18 cellular contexts compared by ENCODE assay signal in the genomic region with DNA sequence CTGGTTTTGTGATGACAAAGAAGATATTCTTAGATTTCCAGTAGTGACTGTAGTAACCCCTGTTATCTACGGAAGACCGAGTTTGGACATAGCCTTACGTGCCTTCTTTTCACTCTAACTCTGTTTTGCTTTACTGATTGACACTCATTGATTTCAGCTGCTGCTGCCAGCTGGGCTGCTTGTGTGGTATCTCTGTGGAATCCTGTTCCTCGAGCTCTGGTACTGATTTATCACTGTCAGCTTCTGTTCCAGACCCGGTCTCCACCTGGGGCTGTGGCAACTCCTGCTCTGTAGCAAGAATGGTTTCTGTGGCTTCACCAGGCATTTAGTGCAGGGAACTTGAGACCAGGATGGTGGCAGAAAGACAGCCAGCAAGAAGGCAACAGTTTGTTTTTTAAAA. TPM values are rescaled to one million over a fixed set of nuclear protein-coding genes. Genes with fewer than 3 reads are reported as not detected.
"Had no signal": no experiment of that assay in that cellular context is flagged by ENCODE, and none has a peak within 500 bp of the region (broad histone marks: within the 10 kb centered on the region; RNA-seq: fewer than 3 reads in every experiment).

No MANE protein-coding gene starts in this region.

- H3K4me3 Mint-ChIP-seq: activated B cell treated with CpG ODN at 0.5 μM for 24 hours; activated CD4-positive, alpha-beta T cell treated with anti-CD3 and anti-CD28 coated beads, Interleukin-2, amount 10 ng/mL, durations not matched to agents 7 days and 5 days; nephron progenitor cell; stimulated activated naive B cell treated with anti-CD40 and anti-IgM and Interleukin-4, amounts not matched to agents 10 μg/mL and 1 μg/mL and 100 μg/mL, for 72 hours; T-helper 1 cell treated with Interleukin-12 subunit alpha and Interleukin-12 subunit beta and Interleukin-4 antibody, amounts not matched to agents 30 μg/mL and 1 μg/mL, for 36 hours had no signal

- H3K36me3 Mint-ChIP-seq: stimulated activated naive B cell treated with anti-CD40 and anti-IgM and Interleukin-4, amounts not matched to agents 10 μg/mL and 1 μg/mL and 100 μg/mL, for 72 hours had no signal

- H3K27me3 ChIP-seq: right atrium auricular region, upper lobe of right lung had no signal

- H3K27ac ChIP-seq: coronary artery, heart right ventricle, left ventricle myocardium inferior, parathyroid adenoma, right atrium auricular region, upper lobe of right lung had no signal

- H3K4me1 ChIP-seq: left ventricle myocardium inferior, parathyroid adenoma, right atrium auricular region, upper lobe of right lung had no signal

- H3K4me3 ChIP-seq: coronary artery, heart right ventricle, left ventricle myocardium inferior, right atrium auricular region, upper lobe of right lung had no signal

- DNase-seq: activated B cell treated with CpG ODN at 0.5 μM for 24 hours; activated CD4-positive, alpha-beta T cell treated with anti-CD3 and anti-CD28 coated beads, Interleukin-2, amount 10 ng/mL, durations not matched to agents 7 days and 5 days; activated CD8-positive, alpha-beta memory T cell treated with anti-CD3 and anti-CD28 coated beads for 24 hours; activated naive CD4-positive, alpha-beta T cell treated with Interleukin-2 at 50 U/mL for 16 hours; central memory CD4-positive, alpha-beta T cell; effector CD4-positive, alpha-beta T cell; heart right ventricle; left ventricle myocardium inferior; mesenchymal stem cell; nephron progenitor cell; stimulated activated CD4-positive, alpha-beta T cell treated with anti-CD3 and anti-CD28 coated beads, Interleukin-1b, Interleukin-23, amount 100 ng/mL, for 48 hours; stimulated activated naive B cell treated with anti-CD40 and anti-IgM and Interleukin-4, amounts not matched to agents 10 μg/mL and 1 μg/mL and 100 μg/mL, for 72 hours; upper lobe of right lung had no signal

- H3K4me1 Mint-ChIP-seq: nephron progenitor cell had no signal

- H3K9me3 ChIP-seq: heart right ventricle, left ventricle myocardium inferior, right atrium auricular region, upper lobe of right lung had no signal

- H3K9me3 Mint-ChIP-seq: activated B cell treated with CpG ODN at 0.5 μM for 24 hours; activated CD4-positive, alpha-beta T cell treated with anti-CD3 and anti-CD28 coated beads, Interleukin-2, amount 10 ng/mL, durations not matched to agents 7 days and 5 days; nephron progenitor cell; stimulated activated naive B cell treated with anti-CD40 and anti-IgM and Interleukin-4, amounts not matched to agents 10 μg/mL and 1 μg/mL and 100 μg/mL, for 72 hours; T-helper 1 cell treated with Interleukin-12 subunit alpha and Interleukin-12 subunit beta and Interleukin-4 antibody, amounts not matched to agents 30 μg/mL and 1 μg/mL, for 36 hours had no signal

- H3K27ac Mint-ChIP-seq: activated B cell treated with CpG ODN at 0.5 μM for 24 hours; activated CD4-positive, alpha-beta T cell treated with anti-CD3 and anti-CD28 coated beads, Interleukin-2, amount 10 ng/mL, durations not matched to agents 7 days and 5 days; nephron progenitor cell; stimulated activated naive B cell treated with anti-CD40 and anti-IgM and Interleukin-4, amounts not matched to agents 10 μg/mL and 1 μg/mL and 100 μg/mL, for 72 hours had no signal

- ATAC-seq: heart right ventricle; stimulated activated naive B cell treated with anti-CD40 and anti-IgM and Interleukin-4, amounts not matched to agents 10 μg/mL and 1 μg/mL and 100 μg/mL, for 72 hours; upper lobe of right lung had no signal

- H3K36me3 ChIP-seq: heart right ventricle, left ventricle myocardium inferior, right atrium auricular region, upper lobe of right lung had no signal

RNA-seq across cellular contexts. Expression of a gene that starts 37.5 kb away (rescaled TPM):
- total RNA-seq: activated B cell treated with CpG ODN at 0.5 μM for 24 hours; activated CD4-positive, alpha-beta T cell treated with anti-CD3 and anti-CD28 coated beads, Interleukin-2, amount 10 ng/mL, durations not matched to agents 7 days and 5 days; frontal cortex; heart right ventricle; left ventricle myocardium inferior; right atrium auricular region; upper lobe of right lung had no signal
- polyA plus RNA-seq: heart right ventricle had no signal
